ENCODE assay signal across 3 cellular contexts in genomic region chr2:112737544-112738232, GRCh38.
TF ChIP-seq lines count a peak whose summit lies in the region.

No MANE protein-coding gene starts in this region.

TF ChIP-seq in IMR-90, 13 proteins besides CTCF, POLR2A, EP300 and RAD21:
- TF ChIP-seq SMC3 (IDR thresholded peaks at IDR 0.05; ENCODE audit: low read depth, low read length) (no peak), NFE2L2 (IDR thresholded peaks at IDR 0.05; ENCODE audit: low read depth, low read length) (no peak), CEBPB (IDR thresholded peaks at IDR 0.05; ENCODE audit: low read depth, low read length) (no peak), MXI1 (IDR thresholded peaks at IDR 0.05; ENCODE audit: borderline replicate concordance, low read depth, low read length) (no peak), RCOR1 (IDR thresholded peaks at IDR 0.05; ENCODE audit: insufficient replicate concordance, low read length) (no peak), BHLHE40 (IDR thresholded peaks at IDR 0.05; ENCODE audit: low read depth, low read length) (no peak), FOS (IDR thresholded peaks at IDR 0.05; ENCODE audit: low read depth, low read length) (no peak), MAFK (IDR thresholded peaks at IDR 0.05; ENCODE audit: low read depth, low read length) (no peak), CHD1 (IDR thresholded peaks at IDR 0.05; ENCODE audit: low read depth, low read length) (no peak), RFX5 (IDR thresholded peaks at IDR 0.05; ENCODE audit: low read depth, low read length) (no peak), MAZ (IDR thresholded peaks at IDR 0.05; ENCODE audit: borderline replicate concordance, low read depth, low read length) (no peak)
- TF ChIP-seq, protein P1, sequence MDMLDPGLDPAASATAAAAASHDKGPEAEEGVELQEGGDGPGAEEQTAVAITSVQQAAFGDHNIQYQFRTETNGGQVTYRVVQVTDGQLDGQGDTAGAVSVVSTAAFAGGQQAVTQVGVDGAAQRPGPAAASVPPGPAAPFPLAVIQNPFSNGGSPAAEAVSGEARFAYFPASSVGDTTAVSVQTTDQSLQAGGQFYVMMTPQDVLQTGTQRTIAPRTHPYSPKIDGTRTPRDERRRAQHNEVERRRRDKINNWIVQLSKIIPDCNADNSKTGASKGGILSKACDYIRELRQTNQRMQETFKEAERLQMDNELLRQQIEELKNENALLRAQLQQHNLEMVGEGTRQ (IDR thresholded peaks at IDR 0.05; ENCODE audit: low read depth, low read length), result no peak
- TF ChIP-seq, protein P2, sequence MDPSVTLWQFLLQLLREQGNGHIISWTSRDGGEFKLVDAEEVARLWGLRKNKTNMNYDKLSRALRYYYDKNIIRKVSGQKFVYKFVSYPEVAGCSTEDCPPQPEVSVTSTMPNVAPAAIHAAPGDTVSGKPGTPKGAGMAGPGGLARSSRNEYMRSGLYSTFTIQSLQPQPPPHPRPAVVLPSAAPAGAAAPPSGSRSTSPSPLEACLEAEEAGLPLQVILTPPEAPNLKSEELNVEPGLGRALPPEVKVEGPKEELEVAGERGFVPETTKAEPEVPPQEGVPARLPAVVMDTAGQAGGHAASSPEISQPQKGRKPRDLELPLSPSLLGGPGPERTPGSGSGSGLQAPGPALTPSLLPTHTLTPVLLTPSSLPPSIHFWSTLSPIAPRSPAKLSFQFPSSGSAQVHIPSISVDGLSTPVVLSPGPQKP (IDR thresholded peaks at IDR 0.05; ENCODE audit: borderline replicate concordance, low read depth, low read length), result no peak

TF ChIP-seq in K562, 482 proteins besides CTCF, POLR2A, EP300 and RAD21:
- no peak for TF ChIP-seq NR2C2 (CRISPR knock-in tag; IDR thresholded peaks at IDR 0.05)
- TF ChIP-seq NR2C2 (tag; IDR thresholded peaks at IDR 0.05), result no peak
- no peak for TF ChIP-seq SREBF1 (IDR thresholded peaks at IDR 0.05; ENCODE audit: borderline replicate concordance, low read depth, low read length)
- TF ChIP-seq TBP (optimal IDR thresholded peaks at IDR 0.05; ENCODE audit: low read depth, low read length), result no peak
- no peak for TF ChIP-seq TRIM24 (IDR thresholded peaks at IDR 0.05)

TF ChIP-seq in WTC11, 78 proteins besides CTCF, POLR2A, EP300 and RAD21:
- TF ChIP-seq ZMAT4 (CRISPR knock-in tag; IDR thresholded peaks at IDR 0.05) (no peak), RELA (CRISPR knock-in tag; IDR thresholded peaks at IDR 0.05; ENCODE audit: borderline replicate concordance) (no peak), ZNF671 (CRISPR knock-in tag; IDR thresholded peaks at IDR 0.05) (no peak), CDX4 (CRISPR knock-in tag; IDR thresholded peaks at IDR 0.05; ENCODE audit: borderline replicate concordance) (no peak), MYBL2 (CRISPR knock-in tag; IDR thresholded peaks at IDR 0.05) (no peak), ZNF396 (CRISPR knock-in tag; IDR thresholded peaks at IDR 0.05; ENCODE audit: borderline replicate concordance) (no peak), ATF3 (CRISPR knock-in tag; conservative IDR thresholded peaks at IDR 0.05) (no peak), E2F1 (CRISPR knock-in tag; IDR thresholded peaks at IDR 0.05) (no peak), ZNF425 (CRISPR knock-in tag; conservative IDR thresholded peaks at IDR 0.05) (no peak), TEAD4 (CRISPR knock-in tag; IDR thresholded peaks at IDR 0.05) (no peak), ATF6 (CRISPR knock-in tag; IDR thresholded peaks at IDR 0.05) (no peak), PRRX2 (CRISPR knock-in tag; IDR thresholded peaks at IDR 0.05) (no peak), ZSCAN18 (CRISPR knock-in tag; IDR thresholded peaks at IDR 0.05) (no peak), RORB (CRISPR knock-in tag; IDR thresholded peaks at IDR 0.05) (no peak), FOXJ3 (CRISPR knock-in tag; IDR thresholded peaks at IDR 0.05; ENCODE audit: borderline replicate concordance) (no peak), FOXP4 (CRISPR knock-in tag; IDR thresholded peaks at IDR 0.05) (no peak), JAZF1 (CRISPR knock-in tag; IDR thresholded peaks at IDR 0.05) (no peak)
- TF ChIP-seq, protein P3, sequence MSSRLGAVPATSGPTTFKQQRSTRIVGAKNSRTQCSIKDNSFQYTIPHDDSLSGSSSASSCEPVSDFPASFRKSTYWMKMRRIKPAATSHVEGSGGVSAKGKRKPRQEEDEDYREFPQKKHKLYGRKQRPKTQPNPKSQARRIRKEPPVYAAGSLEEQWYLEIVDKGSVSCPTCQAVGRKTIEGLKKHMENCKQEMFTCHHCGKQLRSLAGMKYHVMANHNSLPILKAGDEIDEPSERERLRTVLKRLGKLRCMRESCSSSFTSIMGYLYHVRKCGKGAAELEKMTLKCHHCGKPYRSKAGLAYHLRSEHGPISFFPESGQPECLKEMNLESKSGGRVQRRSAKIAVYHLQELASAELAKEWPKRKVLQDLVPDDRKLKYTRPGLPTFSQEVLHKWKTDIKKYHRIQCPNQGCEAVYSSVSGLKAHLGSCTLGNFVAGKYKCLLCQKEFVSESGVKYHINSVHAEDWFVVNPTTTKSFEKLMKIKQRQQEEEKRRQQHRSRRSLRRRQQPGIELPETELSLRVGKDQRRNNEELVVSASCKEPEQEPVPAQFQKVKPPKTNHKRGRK (CRISPR knock-in tag; IDR thresholded peaks at IDR 0.05; ENCODE audit: borderline replicate concordance), result no peak
- TF ChIP-seq, protein P4, sequence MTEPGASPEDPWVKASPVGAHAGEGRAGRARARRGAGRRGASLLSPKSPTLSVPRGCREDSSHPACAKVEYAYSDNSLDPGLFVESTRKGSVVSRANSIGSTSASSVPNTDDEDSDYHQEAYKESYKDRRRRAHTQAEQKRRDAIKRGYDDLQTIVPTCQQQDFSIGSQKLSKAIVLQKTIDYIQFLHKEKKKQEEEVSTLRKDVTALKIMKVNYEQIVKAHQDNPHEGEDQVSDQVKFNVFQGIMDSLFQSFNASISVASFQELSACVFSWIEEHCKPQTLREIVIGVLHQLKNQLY (CRISPR knock-in tag; IDR thresholded peaks at IDR 0.05), result no peak
